Comparison of ENCODE assay signal across 13 cellular contexts in genomic region chr3:112604536-112604935, GRCh38. TPM values are rescaled to one million over a fixed set of nuclear protein-coding genes. Genes with fewer than 3 reads are reported as not detected.
A peak's percentile ranks its signal among the peaks of the same experiment; 100 is the strongest.
DNase-seq lines count a peak whose midpoint lies in the region; ATAC-seq and TF ChIP-seq lines count a peak whose summit lies in the region.
"Had no signal": no experiment of that assay in that cellular context is flagged by ENCODE, and none has a peak within 500 bp of the region (broad histone marks: within the 10 kb centered on the region; RNA-seq: fewer than 3 reads in every experiment).

No MANE protein-coding gene starts in this region.

- H3K4me1 ChIP-seq in GM23248 (ENCODE audit: insufficient read depth) (peaks cover 27% of the 10 kb centered on the region), PC-3 (ENCODE audit: insufficient read depth, low read length) (peaks cover 19% of the 10 kb centered on the region)

- in situ Hi-C loops in GM23248 (cut with MboI): no loop called here

- peak overlapping the region; percentile 97 for H3K27ac ChIP-seq in GM23248
- H3K27ac ChIP-seq in PC-3 (ENCODE audit: low read length): peak overlapping the region; percentile 32; the same call in 1 of the 2 replicates
- no peak overlapping the region for H3K27ac ChIP-seq in substantia nigra (ENCODE audit: low read depth, low read length, poor library complexity, severe bottlenecking)

- BruUV-seq in PC-3 (replicated peaks; lab: Mats Ljungman, UMichigan): no TSS peak

- peaks cover 95% of the 10 kb centered on the region for H3K36me3 ChIP-seq in GM23248 (ENCODE audit: low read depth)
- H3K36me3 ChIP-seq in PC-3 (ENCODE audit: low read depth, low read length): no peaks in the 10 kb centered on the region

- H3K79me2 ChIP-seq in GM23248 (ENCODE audit: insufficient read depth) (peaks cover 31% of the 10 kb centered on the region), PC-3 (ENCODE audit: low read length) (no peaks in the 10 kb centered on the region)

- H3K27me3 ChIP-seq in GM23248 (replicated peaks; ENCODE audit: insufficient read depth) (no peaks in the 10 kb centered on the region), PC-3 (ENCODE audit: low read length) (no peaks in the 10 kb centered on the region)

- POLR2A ChIA-PET in PC-3 (lab: Charles Lee; ENCODE audit: unreplicated experiment): no interaction called here
- POLR2A ChIA-PET in activated CD8-positive, alpha-beta T cell treated with anti-CD3 and anti-CD28 coated beads, Interleukin-2, amount 10 ng/mL, durations not matched to agents 7 days and 5 days (lab: Charles Lee): no interaction called here
- POLR2A ChIA-PET in activated CD4-positive, alpha-beta memory T cell treated with anti-CD3 and anti-CD28 coated beads, Interleukin-2, amount 10 ng/mL, durations not matched to agents 7 days and 5 days (lab: Charles Lee): no interaction called here

- H3K9me3 Mint-ChIP-seq in activated CD8-positive, alpha-beta T cell treated with anti-CD3 and anti-CD28 coated beads, Interleukin-2, amount 10 ng/mL, durations not matched to agents 7 days and 5 days (ENCODE audit: insufficient read depth): no peaks in the 10 kb centered on the region
- no peaks in the 10 kb centered on the region for H3K9me3 Mint-ChIP-seq in activated CD4-positive, alpha-beta memory T cell treated with anti-CD3 and anti-CD28 coated beads, Interleukin-2, amount 10 ng/mL, durations not matched to agents 7 days and 5 days
- H3K9me3 Mint-ChIP-seq: GM23338 had no signal

- H3K4me1 Mint-ChIP-seq in activated CD8-positive, alpha-beta T cell treated with anti-CD3 and anti-CD28 coated beads, Interleukin-2, amount 10 ng/mL, durations not matched to agents 7 days and 5 days (ENCODE audit: low read depth): peaks cover 21% of the 10 kb centered on the region
- H3K4me1 Mint-ChIP-seq in activated CD4-positive, alpha-beta memory T cell treated with anti-CD3 and anti-CD28 coated beads, Interleukin-2, amount 10 ng/mL, durations not matched to agents 7 days and 5 days: peaks cover 31% of the 10 kb centered on the region
- H3K4me1 Mint-ChIP-seq: GM23338 had no signal

- H3F3A ChIP-seq in GM23248 (ENCODE audit: insufficient read depth) (peaks cover 95% of the 10 kb centered on the region), PC-3 (ENCODE audit: low read length, unreplicated experiment) (no peaks in the 10 kb centered on the region)

- peak overlapping the region; percentile 79 for H3K9ac ChIP-seq in GM23248
- no peak overlapping the region for H3K9ac ChIP-seq in PC-3 (ENCODE audit: low read length)

- peak; percentile 62 for DNase-seq in GM23248
- DNase-seq in PC-3: peak; percentile 73
- peak; percentile 95 for DNase-seq in fibroblast of gingiva (ENCODE audit: low read depth)
- DNase-seq in retinal pigment epithelial cell (ENCODE audit: low read depth): peak; percentile 55
- DNase-seq in substantia nigra (lab: John Stamatoyannopoulos, UW): no peak
- DNase-seq in activated CD8-positive, alpha-beta T cell treated with anti-CD3 and anti-CD28 coated beads, Interleukin-2, amount 10 ng/mL, durations not matched to agents 7 days and 5 days: no peak
- DNase-seq in C1 segment of cervical spinal cord (lab: John Stamatoyannopoulos, UW): no peak
- DNase-seq in activated CD4-positive, alpha-beta memory T cell treated with anti-CD3 and anti-CD28 coated beads, Interleukin-2, amount 10 ng/mL, durations not matched to agents 7 days and 5 days: no peak
- DNase-seq: activated naive CD4-positive, alpha-beta T cell treated with Interleukin-2 at 50 U/mL for 16 hours; effector CD4-positive, alpha-beta T cell; NCI-H1694 treated with DMSO at 0.1 percent for 48 hours had no signal

- H3K36me3 Mint-ChIP-seq in activated CD8-positive, alpha-beta T cell treated with anti-CD3 and anti-CD28 coated beads, Interleukin-2, amount 10 ng/mL, durations not matched to agents 7 days and 5 days (ENCODE audit: low read depth): no peaks in the 10 kb centered on the region
- H3K36me3 Mint-ChIP-seq in activated CD4-positive, alpha-beta memory T cell treated with anti-CD3 and anti-CD28 coated beads, Interleukin-2, amount 10 ng/mL, durations not matched to agents 7 days and 5 days (ENCODE audit: low read depth): no peaks in the 10 kb centered on the region

- H3K4me3 ChIP-seq in GM23248: 0 out of 2 replicates have a peak overlapping the region, but pooled peaks have one; percentile 19
- no peak overlapping the region for H3K4me3 ChIP-seq in PC-3 (ENCODE audit: low read length)
- H3K4me3 ChIP-seq in retinal pigment epithelial cell (ENCODE audit: low read length): no peak overlapping the region
- H3K4me3 ChIP-seq: GM23338 had no signal

- peak; percentile 86 for ATAC-seq in PC-3
- ATAC-seq in activated CD8-positive, alpha-beta T cell treated with anti-CD3 and anti-CD28 coated beads, Interleukin-2, amount 10 ng/mL, durations not matched to agents 7 days and 5 days: no peak
- ATAC-seq: GM23338, Panc1 had no signal

- WGBS in GM23248 (ENCODE audit: low coverage in 1 of 2, low lambda C conversion rate in 2 of 2, missing lambda C conversion rate in 2 of 2), 2 experiments: 9 to 11% methylated on average over 4 of the region's 4 CpGs

- CTCF ChIA-PET in PC-3 (lab: Charles Lee): no interaction called here
- CTCF ChIA-PET in activated CD8-positive, alpha-beta T cell treated with anti-CD3 and anti-CD28 coated beads, Interleukin-2, amount 10 ng/mL, durations not matched to agents 7 days and 5 days (lab: Charles Lee): interaction anchor here (2.4 kb wide), 1 partner anchor 22 kb away, joined by 6 read pairs; no protein-coding TSS in a partner anchor
- CTCF ChIA-PET in activated CD4-positive, alpha-beta memory T cell treated with anti-CD3 and anti-CD28 coated beads, Interleukin-2, amount 10 ng/mL, durations not matched to agents 7 days and 5 days (lab: Charles Lee): no interaction called here

- H3K9me2 ChIP-seq in GM23248 (ENCODE audit: insufficient read depth) (no peaks in the 10 kb centered on the region), PC-3 (replicated peaks; ENCODE audit: low read length) (no peaks in the 10 kb centered on the region)

- no peak overlapping the region for H3K27ac Mint-ChIP-seq in activated CD8-positive, alpha-beta T cell treated with anti-CD3 and anti-CD28 coated beads, Interleukin-2, amount 10 ng/mL, durations not matched to agents 7 days and 5 days
- H3K27ac Mint-ChIP-seq in activated CD4-positive, alpha-beta memory T cell treated with anti-CD3 and anti-CD28 coated beads, Interleukin-2, amount 10 ng/mL, durations not matched to agents 7 days and 5 days: no peak overlapping the region
- H3K27ac Mint-ChIP-seq: GM23338 had no signal

- peaks cover 10% of the 10 kb centered on the region for H3K27me3 Mint-ChIP-seq in activated CD8-positive, alpha-beta T cell treated with anti-CD3 and anti-CD28 coated beads, Interleukin-2, amount 10 ng/mL, durations not matched to agents 7 days and 5 days (ENCODE audit: low read depth)
- H3K27me3 Mint-ChIP-seq in activated CD4-positive, alpha-beta memory T cell treated with anti-CD3 and anti-CD28 coated beads, Interleukin-2, amount 10 ng/mL, durations not matched to agents 7 days and 5 days: peaks cover 10% of the 10 kb centered on the region

- peak overlapping the region; percentile 80 for H3K4me2 ChIP-seq in GM23248 (ENCODE audit: unreplicated experiment)
- H3K4me2 ChIP-seq in PC-3 (ENCODE audit: low read length): peak overlapping the region; percentile 68
- H3K4me2 ChIP-seq: GM23338 had no signal

- no peak overlapping the region for H2AFZ ChIP-seq in GM23248
- no peak overlapping the region for H2AFZ ChIP-seq in PC-3 (ENCODE audit: low read length)
- H2AFZ ChIP-seq: GM23338 had no signal

- H3K9me3 ChIP-seq in GM23248 (ENCODE audit: low read depth) (no peaks in the 10 kb centered on the region), PC-3 (ENCODE audit: low read length) (no peaks in the 10 kb centered on the region)

- intact Hi-C loops in PC-3 (cut with micrococcal nuclease): loop anchor here (2.0 kb wide), 1 partner anchor 18 kb away; no protein-coding TSS in a partner anchor

- no peak overlapping the region for H3K4me3 Mint-ChIP-seq in activated CD8-positive, alpha-beta T cell treated with anti-CD3 and anti-CD28 coated beads, Interleukin-2, amount 10 ng/mL, durations not matched to agents 7 days and 5 days
- no peak overlapping the region for H3K4me3 Mint-ChIP-seq in activated CD4-positive, alpha-beta memory T cell treated with anti-CD3 and anti-CD28 coated beads, Interleukin-2, amount 10 ng/mL, durations not matched to agents 7 days and 5 days
- H3K4me3 Mint-ChIP-seq: GM23338 had no signal

- H4K20me1 ChIP-seq in GM23248 (ENCODE audit: insufficient read depth): no peaks in the 10 kb centered on the region
- H4K20me1 ChIP-seq in PC-3 (ENCODE audit: low read length): no peaks in the 10 kb centered on the region

- no peak for TF ChIP-seq CTCF in PC-3 (conservative IDR thresholded peaks at IDR 0.05; ENCODE audit: low read depth, low read length)
- TF ChIP-seq CTCF in retinal pigment epithelial cell (conservative IDR thresholded peaks at IDR 0.05; ENCODE audit: low read depth, low read length): no peak

RNA-seq across cellular contexts. Expression of gene CCDC80, which starts 36.4 kb away (rescaled TPM):
- 1,174 and 1,238 TPM in 2 replicates for total RNA-seq in GM23248 (2014; rRNA removed; shearing (Covaris generic))
- polyA plus RNA-seq in GM23248 (2016; fragmentation: Nextera tagmentation; extraction: Ambion mirVana): 2,200 and 2,264 TPM in 2 replicates
- total RNA-seq in PC-3 (2014; rRNA removed): 17.0 and 20.4 TPM in 2 replicates
- not detected for total RNA-seq in activated CD8-positive, alpha-beta T cell treated with anti-CD3 and anti-CD28 coated beads, Interleukin-2, amount 10 ng/mL, durations not matched to agents 7 days and 5 days
- total RNA-seq in activated CD4-positive, alpha-beta memory T cell treated with anti-CD3 and anti-CD28 coated beads, Interleukin-2, amount 10 ng/mL, durations not matched to agents 7 days and 5 days: under 1 TPM; 0.25 to 0.40 TPM

RNA-seq across cellular contexts. Expression of gene SLC35A5, which starts 42.7 kb away (rescaled TPM):
- total RNA-seq in GM23248 (2014; rRNA removed; shearing (Covaris generic)): 53.0 and 56.4 TPM in 2 replicates
- polyA plus RNA-seq in GM23248 (2016; fragmentation: Nextera tagmentation; extraction: Ambion mirVana): 48.5 and 48.6 TPM in 2 replicates
- 16.0 and 17.7 TPM in 2 replicates for total RNA-seq in PC-3 (2014; rRNA removed)
- total RNA-seq in activated CD8-positive, alpha-beta T cell treated with anti-CD3 and anti-CD28 coated beads, Interleukin-2, amount 10 ng/mL, durations not matched to agents 7 days and 5 days: 10 to 100 TPM; 20.5 to 21.0 TPM
- 10 to 100 TPM; 29.7 TPM for total RNA-seq in activated CD4-positive, alpha-beta memory T cell treated with anti-CD3 and anti-CD28 coated beads, Interleukin-2, amount 10 ng/mL, durations not matched to agents 7 days and 5 days

RNA-seq across cellular contexts. Expression of gene ATG3, which starts 42.8 kb away (rescaled TPM):
- 44.0 and 58.6 TPM in 2 replicates for total RNA-seq in GM23248 (2014; rRNA removed; shearing (Covaris generic))
- polyA plus RNA-seq in GM23248 (2016; fragmentation: Nextera tagmentation; extraction: Ambion mirVana): 69.8 and 70.6 TPM in 2 replicates
- total RNA-seq in PC-3 (2014; rRNA removed): 117 and 120 TPM in 2 replicates
- total RNA-seq in activated CD8-positive, alpha-beta T cell treated with anti-CD3 and anti-CD28 coated beads, Interleukin-2, amount 10 ng/mL, durations not matched to agents 7 days and 5 days: 10 to 100 TPM; 74.6 to 76.2 TPM
- total RNA-seq in activated CD4-positive, alpha-beta memory T cell treated with anti-CD3 and anti-CD28 coated beads, Interleukin-2, amount 10 ng/mL, durations not matched to agents 7 days and 5 days: 10 to 100 TPM; 74.8 to 75.3 TPM

Comparison
In these comparisons a context has a peak if more than half of its experiments do, and no peak if none do; other contexts are left out.
1. DNase-seq: peak in GM23248 (single experiment), PC-3 (single experiment), fibroblast of gingiva (single experiment) and retinal pigment epithelial cell (single experiment); none in substantia nigra (0 of 49), activated CD8-positive, alpha-beta T cell treated with anti-CD3 and anti-CD28 coated beads, Interleukin-2, amount 10 ng/mL, durations not matched to agents 7 days and 5 days (single experiment), C1 segment of cervical spinal cord (0 of 14) and activated CD4-positive, alpha-beta memory T cell treated with anti-CD3 and anti-CD28 coated beads, Interleukin-2, amount 10 ng/mL, durations not matched to agents 7 days and 5 days (single experiment).
2. RNA of gene CCDC80, which starts 36.4 kb away (total RNA-seq): 1,174 to 1,238 TPM in GM23248; 17.0 to 20.4 TPM in PC-3, 0.25 to 0.40 TPM in activated CD4-positive, alpha-beta memory T cell treated with anti-CD3 and anti-CD28 coated beads, Interleukin-2, amount 10 ng/mL, durations not matched to agents 7 days and 5 days and not detected in activated CD8-positive, alpha-beta T cell treated with anti-CD3 and anti-CD28 coated beads, Interleukin-2, amount 10 ng/mL, durations not matched to agents 7 days and 5 days; every median in the first group is over 10 times any median in the second.